ENCODE assay signal across 8 cellular contexts in genomic region chr1:29453502-29454240, GRCh38.
DNase-seq lines count a peak whose midpoint lies in the region; ATAC-seq and TF ChIP-seq lines count a peak whose summit lies in the region.

No MANE protein-coding gene starts in this region.

- POLR2A ChIA-PET in CD4-positive, alpha-beta T cell (lab: Charles Lee), result no interaction called here

- H3K36me3 ChIP-seq in mucosa of descending colon (ENCODE audit: low read depth), result no peaks in the 10 kb centered on the region

- no peaks in the 10 kb centered on the region for H3K4me1 Mint-ChIP-seq in activated naive CD8-positive, alpha-beta T cell treated with anti-CD3 and anti-CD28 coated beads, Interleukin-2, amount 50 U/mL, for 24 hours
- no peaks in the 10 kb centered on the region for H3K4me1 Mint-ChIP-seq in activated naive CD8-positive, alpha-beta T cell treated with anti-CD3 and anti-CD28 coated beads for 36 hours
- H3K4me1 Mint-ChIP-seq in CD4-positive, alpha-beta T cell (ENCODE audit: low read depth), result no peaks in the 10 kb centered on the region

- no peaks in the 10 kb centered on the region for H3K9me3 Mint-ChIP-seq in activated naive CD8-positive, alpha-beta T cell treated with anti-CD3 and anti-CD28 coated beads, Interleukin-2, amount 50 U/mL, for 24 hours
- no peaks in the 10 kb centered on the region for H3K9me3 Mint-ChIP-seq in activated naive CD8-positive, alpha-beta T cell treated with anti-CD3 and anti-CD28 coated beads for 36 hours
- H3K9me3 Mint-ChIP-seq in CD4-positive, alpha-beta T cell, result no peaks in the 10 kb centered on the region

- CTCF ChIA-PET in CD4-positive, alpha-beta T cell (lab: Charles Lee), result no interaction called here

- intact Hi-C loops in mucosa of descending colon (cut with DNase I, micrococcal nuclease), result no loop called here
- intact Hi-C loops in CD4-positive, alpha-beta T cell (cut with DNase I, micrococcal nuclease), result no loop called here
- intact Hi-C loops in posterior cingulate gyrus (cut with DNase I), result no loop called here

- no peaks in the 10 kb centered on the region for H3K36me3 Mint-ChIP-seq in activated naive CD8-positive, alpha-beta T cell treated with anti-CD3 and anti-CD28 coated beads, Interleukin-2, amount 50 U/mL, for 24 hours (ENCODE audit: low read depth)
- no peaks in the 10 kb centered on the region for H3K36me3 Mint-ChIP-seq in activated naive CD8-positive, alpha-beta T cell treated with anti-CD3 and anti-CD28 coated beads for 36 hours
- no peaks in the 10 kb centered on the region for H3K36me3 Mint-ChIP-seq in CD4-positive, alpha-beta T cell (ENCODE audit: low read depth)

- no peak overlapping the region for H3K4me3 Mint-ChIP-seq in activated naive CD8-positive, alpha-beta T cell treated with anti-CD3 and anti-CD28 coated beads, Interleukin-2, amount 50 U/mL, for 24 hours
- H3K4me3 Mint-ChIP-seq in activated naive CD8-positive, alpha-beta T cell treated with anti-CD3 and anti-CD28 coated beads for 36 hours, result no peak overlapping the region
- H3K4me3 Mint-ChIP-seq in CD4-positive, alpha-beta T cell, result no peak overlapping the region

- peak; percentile 51 for TF ChIP-seq CTCF in choroid plexus epithelial cell (conservative IDR thresholded peaks at IDR 0.05; ENCODE audit: low read depth, low read length)
- no peak for TF ChIP-seq CTCF in mucosa of descending colon (IDR thresholded peaks at IDR 0.05)
- TF ChIP-seq CTCF in CD4-positive, alpha-beta T cell (IDR thresholded peaks at IDR 0.05), result no peak

- no peaks in the 10 kb centered on the region for H3K27me3 Mint-ChIP-seq in activated naive CD8-positive, alpha-beta T cell treated with anti-CD3 and anti-CD28 coated beads, Interleukin-2, amount 50 U/mL, for 24 hours
- no peaks in the 10 kb centered on the region for H3K27me3 Mint-ChIP-seq in activated naive CD8-positive, alpha-beta T cell treated with anti-CD3 and anti-CD28 coated beads for 36 hours
- H3K27me3 Mint-ChIP-seq in CD4-positive, alpha-beta T cell, result peaks cover 28% of the 10 kb centered on the region

- H3K4me3 ChIP-seq in choroid plexus epithelial cell (ENCODE audit: low read depth, low read length), result no peak overlapping the region
- no peak overlapping the region for H3K4me3 ChIP-seq in mucosa of descending colon

- no peak overlapping the region for H3K27ac ChIP-seq in CD4-positive, alpha-beta T cell (ENCODE audit: low read depth, low read length)

- H3K27ac Mint-ChIP-seq in activated naive CD8-positive, alpha-beta T cell treated with anti-CD3 and anti-CD28 coated beads, Interleukin-2, amount 50 U/mL, for 24 hours, result no peak overlapping the region
- no peak overlapping the region for H3K27ac Mint-ChIP-seq in activated naive CD8-positive, alpha-beta T cell treated with anti-CD3 and anti-CD28 coated beads for 36 hours
- H3K27ac Mint-ChIP-seq in CD4-positive, alpha-beta T cell, result no peak overlapping the region

- no peaks in the 10 kb centered on the region for H3K9me3 ChIP-seq in mucosa of descending colon
- H3K9me3 ChIP-seq in CD4-positive, alpha-beta T cell (ENCODE audit: control insufficient read depth, low read length), result no peaks in the 10 kb centered on the region

- ATAC-seq in activated naive CD8-positive, alpha-beta T cell treated with anti-CD3 and anti-CD28 coated beads, Interleukin-2, amount 50 U/mL, for 24 hours, result peak; percentile 11
- peak; percentile 50 for ATAC-seq in mucosa of descending colon
- no peak for ATAC-seq in CD4-positive, alpha-beta T cell (ENCODE audit: poor library complexity)

- DNase-seq in activated naive CD8-positive, alpha-beta T cell treated with anti-CD3 and anti-CD28 coated beads, Interleukin-2, amount 50 U/mL, for 24 hours, result no peak
- no peak for DNase-seq in activated naive CD8-positive, alpha-beta T cell treated with anti-CD3 and anti-CD28 coated beads for 36 hours
- peak; percentile 71 for DNase-seq in NCI-H510A (lab: John Stamatoyannopoulos, UW)
- DNase-seq in choroid plexus epithelial cell (ENCODE audit: low read depth), result peak; percentile 76
- DNase-seq in mucosa of descending colon, result peak in 1 of 3 donors; percentile 16
- no peak for DNase-seq in CD4-positive, alpha-beta T cell
- no peak for DNase-seq in NCI-H187 (lab: John Stamatoyannopoulos, UW)
- no peak for DNase-seq in posterior cingulate gyrus

- no peaks in the 10 kb centered on the region for H3K4me1 ChIP-seq in mucosa of descending colon (ENCODE audit: low read depth)

- H3K27me3 ChIP-seq in CD4-positive, alpha-beta T cell (ENCODE audit: control insufficient read depth, insufficient read depth, low read length), result no peaks in the 10 kb centered on the region

Comparison
In these comparisons a context has a peak if more than half of its experiments do, and no peak if none do; other contexts are left out.
1. DNase-seq: peak in NCI-H510A (single experiment) and choroid plexus epithelial cell (single experiment); none in activated naive CD8-positive, alpha-beta T cell treated with anti-CD3 and anti-CD28 coated beads, Interleukin-2, amount 50 U/mL, for 24 hours (single experiment), activated naive CD8-positive, alpha-beta T cell treated with anti-CD3 and anti-CD28 coated beads for 36 hours (single experiment), CD4-positive, alpha-beta T cell (0 of 10), NCI-H187 (0 of 2) and posterior cingulate gyrus (0 of 10).